Comparison of ENCODE assay signal across 19 cellular contexts in genomic region chr11:71164621-71165020, GRCh38.
DNase-seq lines count a peak whose midpoint lies in the region; ATAC-seq, FAIRE-seq and TF ChIP-seq lines count a peak whose summit lies in the region.
"Had no signal": no experiment of that assay in that cellular context is flagged by ENCODE, and none has a peak within 500 bp of the region (broad histone marks: within the 10 kb centered on the region; RNA-seq: fewer than 3 reads in every experiment).

No MANE protein-coding gene starts in this region.

- H3K9me3 ChIP-seq in right cardiac atrium (ENCODE audit: control insufficient read depth, low read length) (no peaks in the 10 kb centered on the region), esophagus muscularis mucosa (no peaks in the 10 kb centered on the region), spleen (no peaks in the 10 kb centered on the region)
- H3K9me3 ChIP-seq: BLaER1 had no signal

- H3K4me1 ChIP-seq in right cardiac atrium (ENCODE audit: control insufficient read depth, insufficient read depth, low read length): no peaks in the 10 kb centered on the region
- no peaks in the 10 kb centered on the region for H3K4me1 ChIP-seq in esophagus muscularis mucosa
- no peaks in the 10 kb centered on the region for H3K4me1 ChIP-seq in spleen
- H3K4me1 ChIP-seq: BLaER1 had no signal

- WGBS in right cardiac atrium: 76% methylated on average over 7 of the region's 7 CpGs
- 86% methylated on average over 7 of the region's 7 CpGs for WGBS in esophagus muscularis mucosa
- WGBS in spleen, 5 donors: 72 to 88% (median 81%) methylated on average over 7 of the region's 7 CpGs

- H3K36me3 ChIP-seq in esophagus muscularis mucosa: no peaks in the 10 kb centered on the region
- H3K36me3 ChIP-seq in spleen: no peaks in the 10 kb centered on the region
- H3K36me3 ChIP-seq: BLaER1 had no signal

- H3K27me3 ChIP-seq in right cardiac atrium (ENCODE audit: control insufficient read depth, insufficient read depth): no peaks in the 10 kb centered on the region
- no peaks in the 10 kb centered on the region for H3K27me3 ChIP-seq in esophagus muscularis mucosa
- no peaks in the 10 kb centered on the region for H3K27me3 ChIP-seq in spleen (replicated peaks in 1 of 7)
- H3K27me3 ChIP-seq: BLaER1 had no signal

- TF ChIP-seq EP300 in esophagus muscularis mucosa (IDR thresholded peaks at IDR 0.05): no peak

- ATAC-seq in right cardiac atrium (no peak), HG03439 (IDR thresholded peaks at IDR 0.05; ENCODE audit: unreplicated experiment) (no peak), GM19463 (IDR thresholded peaks at IDR 0.05; ENCODE audit: unreplicated experiment) (no peak)
- ATAC-seq: GM23338, HCT116 had no signal

- DNase-seq in cardiac septum (ENCODE audit: low spot score) (peak; percentile 27), right cardiac atrium (no peak), esophagus muscularis mucosa (ENCODE audit: extremely low spot score) (peak; percentile 12), spleen (peak; percentile 40), urothelium cell line (ENCODE audit: low spot score) (no peak)
- DNase-seq: 8988T; CD4-positive, alpha-beta memory T cell; DMS153; DND-41; EL; HFFc6 had no signal

- intact Hi-C loops in cardiac septum (cut with DNase I): no loop called here
- intact Hi-C loops in right cardiac atrium (cut with DNase I): no loop called here
- intact Hi-C loops in esophagus muscularis mucosa (cut with DNase I): no loop called here
- intact Hi-C loops in spleen (cut with DNase I; ENCODE audit: low total_unique reads): no loop called here

- TF ChIP-seq CTCF in esophagus muscularis mucosa (IDR thresholded peaks at IDR 0.05): no peak
- TF ChIP-seq CTCF in spleen (IDR thresholded peaks at IDR 0.05 in 8 of 11, conservative IDR thresholded peaks at IDR 0.05 in 3 of 11): no peak

- TF ChIP-seq POLR2A in esophagus muscularis mucosa (IDR thresholded peaks at IDR 0.05; ENCODE audit: low read depth) (no peak), spleen (IDR thresholded peaks at IDR 0.05) (no peak)

- no peak overlapping the region for H3K4me3 ChIP-seq in right cardiac atrium (ENCODE audit: low read length)
- H3K4me3 ChIP-seq in esophagus muscularis mucosa: no peak overlapping the region
- no peak overlapping the region for H3K4me3 ChIP-seq in spleen
- H3K4me3 ChIP-seq: BLaER1, GM23338 had no signal

- H3K27ac ChIP-seq in right cardiac atrium (ENCODE audit: low read length) (no peak overlapping the region), esophagus muscularis mucosa (replicated peaks in 1 of 4) (no peak overlapping the region), spleen (no peak overlapping the region)
- H3K27ac ChIP-seq: BLaER1 had no signal

- FAIRE-seq in urothelium cell line (lab: Jason Lieb, UNC): no peak
- FAIRE-seq: GM12891, GM19239, H54 had no signal

Comparison
In these comparisons a context has a peak if more than half of its experiments do, and no peak if none do; other contexts are left out.
1. DNase-seq: peak in cardiac septum (single experiment), esophagus muscularis mucosa (single experiment) and spleen (single experiment); none in right cardiac atrium (0 of 3) and urothelium cell line (single experiment).